15 cellular contexts compared by ENCODE assay signal in the genomic region with DNA sequence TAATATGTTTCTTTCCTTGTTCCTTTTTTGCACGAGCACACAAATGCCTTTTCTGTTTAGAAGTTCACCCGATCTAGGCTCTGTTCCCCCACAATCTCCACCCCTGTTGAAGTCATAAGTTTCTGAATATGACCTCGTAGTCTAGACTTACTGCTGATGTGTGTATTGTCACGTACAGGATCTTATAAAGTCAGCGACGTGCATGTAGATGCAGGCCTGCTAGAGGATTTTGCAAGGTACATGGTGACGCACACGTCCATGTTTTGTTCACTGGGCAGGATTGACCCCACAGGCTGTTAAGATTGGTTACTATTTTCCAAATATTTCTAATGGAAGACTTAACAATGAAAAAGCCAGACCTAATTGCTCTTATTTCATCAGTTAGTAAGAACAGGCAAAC. TPM values are rescaled to one million over a fixed set of nuclear protein-coding genes. Genes with fewer than 3 reads are reported as not detected.
A peak's percentile ranks its signal among the peaks of the same experiment; 100 is the strongest.
DNase-seq lines count a peak whose midpoint lies in the region; ATAC-seq and TF ChIP-seq lines count a peak whose summit lies in the region.
"Had no signal": no experiment of that assay in that cellular context is flagged by ENCODE, and none has a peak within 500 bp of the region (broad histone marks: within the 10 kb centered on the region; RNA-seq: fewer than 3 reads in every experiment).

No MANE protein-coding gene starts in this region.

- H3K9ac ChIP-seq in mesendoderm (ENCODE audit: low read length): no peak overlapping the region

- H3K79me2 ChIP-seq in mesendoderm (ENCODE audit: control insufficient read depth, insufficient read depth, low read length): no peaks in the 10 kb centered on the region

- no peak overlapping the region for H3K18ac ChIP-seq in mesendoderm (ENCODE audit: low read length)

- H3K4me1 Mint-ChIP-seq in CD8-positive, alpha-beta memory T cell: no peaks in the 10 kb centered on the region
- no peaks in the 10 kb centered on the region for H3K4me1 Mint-ChIP-seq in WTC11
- H3K4me1 Mint-ChIP-seq: CD14-positive monocyte, H9 had no signal

- no peak overlapping the region for H3K4me3 ChIP-seq in CD8-positive, alpha-beta memory T cell (ENCODE audit: low read length)
- H3K4me3 ChIP-seq in epithelial cell of esophagus (ENCODE audit: low read length): no peak overlapping the region
- no peak overlapping the region for H3K4me3 ChIP-seq in testis
- H3K4me3 ChIP-seq in mesendoderm (ENCODE audit: low read length): no peak overlapping the region

- no peak overlapping the region for H2AK5ac ChIP-seq in mesendoderm (ENCODE audit: low read length)

- no peak overlapping the region for H3K56ac ChIP-seq in mesendoderm (ENCODE audit: low read length)

- H3K27me3 ChIP-seq in CD8-positive, alpha-beta memory T cell (ENCODE audit: insufficient read depth, low read length, poor library complexity, severe bottlenecking): no peaks in the 10 kb centered on the region
- no peaks in the 10 kb centered on the region for H3K27me3 ChIP-seq in testis
- no peaks in the 10 kb centered on the region for H3K27me3 ChIP-seq in mesendoderm (ENCODE audit: insufficient read depth, low read length, poor library complexity)

- in situ Hi-C loops in SK-MEL-5 (cut with HindIII; ENCODE audit: low pct_unique_long_range_greater_than_20kb, low sequenced_read_pairs): no loop called here

- peaks cover 1 to 8% of the 10 kb centered on the region in 2 donors for H3K27me3 Mint-ChIP-seq in CD8-positive, alpha-beta memory T cell
- H3K27me3 Mint-ChIP-seq in WTC11 (ENCODE audit: low read depth): no peaks in the 10 kb centered on the region

- no peak for TF ChIP-seq POLR2A in testis (IDR thresholded peaks at IDR 0.05)

- H3K9me3 Mint-ChIP-seq in CD8-positive, alpha-beta memory T cell: no peaks in the 10 kb centered on the region
- no peaks in the 10 kb centered on the region for H3K9me3 Mint-ChIP-seq in WTC11
- H3K9me3 Mint-ChIP-seq: CD8-positive, alpha-beta T cell; H9 had no signal

- POLR2A ChIA-PET in CD8-positive, alpha-beta memory T cell (lab: Charles Lee): no interaction called here
- POLR2A ChIA-PET in WTC11 (lab: Charles Lee): no interaction called here

- 69 to 83% methylated on average over 8 of the region's 8 CpGs for WGBS in testis, 2 donors
- WGBS in mesendoderm (ENCODE audit: extremely low coverage, insufficient coverage, low lambda C conversion rate): no CpG with 5 or more reads among the region's 8 CpGs

- H4K8ac ChIP-seq in mesendoderm (ENCODE audit: low read depth, low read length): no peak overlapping the region

- H3K27ac ChIP-seq in CD8-positive, alpha-beta memory T cell (ENCODE audit: low read depth, low read length): peak overlapping the region; percentile 18
- H3K27ac ChIP-seq in testis (no peak overlapping the region), mesendoderm (ENCODE audit: low read depth, low read length) (no peak overlapping the region)
- H3K27ac ChIP-seq: 22Rv1 had no signal

- H3K27ac Mint-ChIP-seq in CD8-positive, alpha-beta memory T cell: no peak overlapping the region
- no peak overlapping the region for H3K27ac Mint-ChIP-seq in WTC11
- H3K27ac Mint-ChIP-seq: CD14-positive monocyte; CD8-positive, alpha-beta T cell; H9 had no signal

- CTCF ChIA-PET in CD8-positive, alpha-beta memory T cell (lab: Charles Lee): no interaction called here
- CTCF ChIA-PET in WTC11 (lab: Charles Lee): interaction anchor here (0.6 kb wide), 1 partner anchor 739 kb away, joined by 5 read pairs; no protein-coding TSS in a partner anchor

- TF ChIP-seq CTCF in epithelial cell of esophagus (IDR thresholded peaks at IDR 0.05; ENCODE audit: insufficient read depth, low read depth, low read length, missing control alignments): no peak
- no peak for TF ChIP-seq CTCF in testis (IDR thresholded peaks at IDR 0.05)
- no peak for TF ChIP-seq CTCF in WTC11 (IDR thresholded peaks at IDR 0.05)

- no peaks in the 10 kb centered on the region for H3K36me3 ChIP-seq in CD8-positive, alpha-beta memory T cell (ENCODE audit: insufficient read depth, low read length)
- H3K36me3 ChIP-seq in testis (ENCODE audit: low read depth, missing control alignments): no peaks in the 10 kb centered on the region
- no peaks in the 10 kb centered on the region for H3K36me3 ChIP-seq in mesendoderm (ENCODE audit: control insufficient read depth, insufficient read depth, low read length)

- H3K4me3 Mint-ChIP-seq in CD8-positive, alpha-beta memory T cell: no peak overlapping the region
- H3K4me3 Mint-ChIP-seq in WTC11: no peak overlapping the region
- H3K4me3 Mint-ChIP-seq: CD14-positive monocyte; CD8-positive, alpha-beta T cell; H9 had no signal

- no peak for ATAC-seq in WTC11
- ATAC-seq: CD8-positive, alpha-beta T cell had no signal

- H3K9me3 ChIP-seq in CD8-positive, alpha-beta memory T cell (ENCODE audit: low read length): no peaks in the 10 kb centered on the region
- no peaks in the 10 kb centered on the region for H3K9me3 ChIP-seq in testis
- H3K9me3 ChIP-seq: Caco-2 had no signal

- intact Hi-C loops in testis (cut with DNase I; ENCODE audit: low total_unique reads): no loop called here

- H3K4ac ChIP-seq in mesendoderm (ENCODE audit: low read depth, low read length): no peak overlapping the region

- H2BK15ac ChIP-seq in mesendoderm (replicated peaks; ENCODE audit: low read depth): no peak overlapping the region

- no peaks in the 10 kb centered on the region for H3K36me3 Mint-ChIP-seq in CD8-positive, alpha-beta memory T cell
- no peaks in the 10 kb centered on the region for H3K36me3 Mint-ChIP-seq in WTC11
- H3K36me3 Mint-ChIP-seq: CD14-positive monocyte; CD8-positive, alpha-beta T cell had no signal

- no peak overlapping the region for H2BK120ac ChIP-seq in mesendoderm (ENCODE audit: low read depth, low read length)

- H3K79me1 ChIP-seq in mesendoderm (ENCODE audit: low read length): no peaks in the 10 kb centered on the region

- no peak for DNase-seq in CD8-positive, alpha-beta memory T cell
- DNase-seq in SK-MEL-5 (ENCODE audit: low read depth, low spot score) (peak; percentile 50), epithelial cell of esophagus (ENCODE audit: low read depth) (peak; percentile 99), testis (peak; percentile 18), activated gamma-delta T cell treated with Interleukin-2 at 50 U/mL for 16 hours (no peak), WTC11 (ENCODE audit: low spot score) (no peak), mesendoderm (no peak)
- DNase-seq: Caco-2; CD8-positive, alpha-beta T cell; DND-41; GDM1; H9; KBM-7 had no signal

- H4K5ac ChIP-seq in mesendoderm (ENCODE audit: low read length): no peak overlapping the region

- H3K4me1 ChIP-seq in CD8-positive, alpha-beta memory T cell (ENCODE audit: insufficient read depth, low read length): no peaks in the 10 kb centered on the region
- H3K4me1 ChIP-seq in testis: no peaks in the 10 kb centered on the region
- no peaks in the 10 kb centered on the region for H3K4me1 ChIP-seq in mesendoderm (ENCODE audit: control insufficient read depth, low read depth, low read length)
- H3K4me1 ChIP-seq: Caco-2 had no signal

- no peak overlapping the region for H2BK5ac ChIP-seq in mesendoderm (ENCODE audit: low read length)

- no peak overlapping the region for H3K23ac ChIP-seq in mesendoderm (ENCODE audit: low read length)

- no peak overlapping the region for H3K4me2 ChIP-seq in mesendoderm (ENCODE audit: low read length)

TF ChIP-seq in WTC11, 78 proteins besides CTCF, POLR2A, EP300 and RAD21 (continues in another document):
- TF ChIP-seq ZNF263 (CRISPR knock-in tag; IDR thresholded peaks at IDR 0.05; ENCODE audit: low read depth) (no peak), ZNF423 (CRISPR knock-in tag; IDR thresholded peaks at IDR 0.05) (no peak), ZNF121 (CRISPR knock-in tag; IDR thresholded peaks at IDR 0.05) (no peak), ZNF232 (CRISPR knock-in tag; IDR thresholded peaks at IDR 0.05) (no peak), CREB1 (CRISPR knock-in tag; IDR thresholded peaks at IDR 0.05) (no peak)
- TF ChIP-seq, protein P1, sequence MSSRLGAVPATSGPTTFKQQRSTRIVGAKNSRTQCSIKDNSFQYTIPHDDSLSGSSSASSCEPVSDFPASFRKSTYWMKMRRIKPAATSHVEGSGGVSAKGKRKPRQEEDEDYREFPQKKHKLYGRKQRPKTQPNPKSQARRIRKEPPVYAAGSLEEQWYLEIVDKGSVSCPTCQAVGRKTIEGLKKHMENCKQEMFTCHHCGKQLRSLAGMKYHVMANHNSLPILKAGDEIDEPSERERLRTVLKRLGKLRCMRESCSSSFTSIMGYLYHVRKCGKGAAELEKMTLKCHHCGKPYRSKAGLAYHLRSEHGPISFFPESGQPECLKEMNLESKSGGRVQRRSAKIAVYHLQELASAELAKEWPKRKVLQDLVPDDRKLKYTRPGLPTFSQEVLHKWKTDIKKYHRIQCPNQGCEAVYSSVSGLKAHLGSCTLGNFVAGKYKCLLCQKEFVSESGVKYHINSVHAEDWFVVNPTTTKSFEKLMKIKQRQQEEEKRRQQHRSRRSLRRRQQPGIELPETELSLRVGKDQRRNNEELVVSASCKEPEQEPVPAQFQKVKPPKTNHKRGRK (CRISPR knock-in tag; IDR thresholded peaks at IDR 0.05; ENCODE audit: borderline replicate concordance): no peak
- TF ChIP-seq, protein P2, sequence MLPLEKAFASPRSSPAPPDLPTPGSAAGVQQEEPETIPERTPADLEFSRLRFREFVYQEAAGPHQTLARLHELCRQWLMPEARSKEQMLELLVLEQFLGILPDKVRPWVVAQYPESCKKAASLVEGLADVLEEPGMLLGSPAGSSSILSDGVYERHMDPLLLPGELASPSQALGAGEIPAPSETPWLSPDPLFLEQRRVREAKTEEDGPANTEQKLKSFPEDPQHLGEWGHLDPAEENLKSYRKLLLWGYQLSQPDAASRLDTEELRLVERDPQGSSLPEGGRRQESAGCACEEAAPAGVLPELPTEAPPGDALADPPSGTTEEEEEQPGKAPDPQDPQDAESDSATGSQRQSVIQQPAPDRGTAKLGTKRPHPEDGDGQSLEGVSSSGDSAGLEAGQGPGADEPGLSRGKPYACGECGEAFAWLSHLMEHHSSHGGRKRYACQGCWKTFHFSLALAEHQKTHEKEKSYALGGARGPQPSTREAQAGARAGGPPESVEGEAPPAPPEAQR (CRISPR knock-in tag; IDR thresholded peaks at IDR 0.05): no peak

RNA-seq across cellular contexts. Expression of gene CCDC91, which starts 46.2 kb away (rescaled TPM):
- total RNA-seq in CD8-positive, alpha-beta memory T cell: 10 to 100 TPM; 20.3 to 23.2 TPM
- polyA plus RNA-seq in CD8-positive, alpha-beta memory T cell: 64.1 TPM
- 22.7 and 36.6 TPM in 2 replicates for total RNA-seq in SK-MEL-5 (2014; rRNA removed; shearing (Covaris generic))
- 21.2 and 27.9 TPM in 2 replicates for polyA plus RNA-seq in SK-MEL-5 (2015; cell fraction: cytosol; rRNA removed)
- 13.8 and 15.7 TPM in 2 replicates for polyA plus RNA-seq in SK-MEL-5 (2015; cell fraction: nucleus; rRNA removed)
- total RNA-seq in testis: 100 to 1,000 TPM in 1 of 2 donors, 10 to 100 TPM in 1; 92.1 to 226 TPM
- 60.6 TPM for polyA plus RNA-seq in testis (ENCODE audit: insufficient read depth, low read depth, low replicate concordance)
- total RNA-seq in WTC11 (2021): 15.7 to 19.5 TPM (median 17.9 TPM) in 3 replicates
- 35.7 TPM for polyA plus RNA-seq in mesendoderm (2013, experiment 1 of 2)
- polyA plus RNA-seq in mesendoderm (2013, experiment 2 of 2): 27.8 TPM

Comparison
In these comparisons a context has a peak if more than half of its experiments do, and no peak if none do; other contexts are left out.
1. DNase-seq: peak in SK-MEL-5 (single experiment), epithelial cell of esophagus (single experiment) and testis (single experiment); none in CD8-positive, alpha-beta memory T cell (0 of 5), activated gamma-delta T cell treated with Interleukin-2 at 50 U/mL for 16 hours (single experiment), WTC11 (single experiment) and mesendoderm (single experiment).